In genomic region chr19:55094456-55095259, GRCh38 we compare ENCODE assay signal across 18 cellular contexts. TPM values are rescaled to one million over a fixed set of nuclear protein-coding genes. Genes with fewer than 3 reads are reported as not detected.
"Had no signal": no experiment of that assay in that cellular context is flagged by ENCODE, and none has a peak within 500 bp of the region (broad histone marks: within the 10 kb centered on the region; RNA-seq: fewer than 3 reads in every experiment).

No MANE protein-coding gene starts in this region.

- H3K9me3 Mint-ChIP-seq: activated CD4-positive, alpha-beta memory T cell treated with anti-CD3 and anti-CD28 coated beads, Interleukin-2, amount 10 ng/mL, durations not matched to agents 7 days and 5 days; activated T-cell treated with anti-CD3 and anti-CD28 coated beads, Interleukin-2, amount 50 U/mL, for 72 hours; naive thymus-derived CD4-positive, alpha-beta T cell; stimulated activated memory B cell treated with anti-CD40 and anti-IgM and Interleukin-4, amounts not matched to agents 10 μg/mL and 1 μg/mL and 100 μg/mL, for 72 hours had no signal

- H3K27me3 Mint-ChIP-seq: activated CD4-positive, alpha-beta memory T cell treated with anti-CD3 and anti-CD28 coated beads, Interleukin-2, amount 10 ng/mL, durations not matched to agents 7 days and 5 days had no signal

- H3K27ac Mint-ChIP-seq: activated CD4-positive, alpha-beta memory T cell treated with anti-CD3 and anti-CD28 coated beads, Interleukin-2, amount 10 ng/mL, durations not matched to agents 7 days and 5 days; activated T-cell treated with anti-CD3 and anti-CD28 coated beads, Interleukin-2, amount 50 U/mL, for 72 hours; naive thymus-derived CD4-positive, alpha-beta T cell; stimulated activated memory B cell treated with anti-CD40 and anti-IgM and Interleukin-4, amounts not matched to agents 10 μg/mL and 1 μg/mL and 100 μg/mL, for 72 hours had no signal

- DNase-seq: activated CD4-positive, alpha-beta memory T cell treated with anti-CD3 and anti-CD28 coated beads, Interleukin-2, amount 10 ng/mL, durations not matched to agents 7 days and 5 days; activated CD4-positive, alpha-beta T cell treated with anti-CD3 and anti-CD28 coated beads for 1 hour; activated CD8-positive, alpha-beta memory T cell treated with anti-CD3 and anti-CD28 coated beads, Interleukin-2, amount 50 U/mL, for 4 hours; activated T-cell treated with anti-CD3 and anti-CD28 coated beads, Interleukin-2, amount 50 U/mL, for 72 hours; aorta; colonic mucosa; effector CD4-positive, alpha-beta T cell; left cardiac atrium; lower lobe of right lung; naive thymus-derived CD4-positive, alpha-beta T cell; occipital lobe; trophoblast cell had no signal

- H3K4me1 ChIP-seq: colonic mucosa, prostate gland, right lobe of liver had no signal

- H3K4me3 ChIP-seq: colonic mucosa, gastroesophageal sphincter, lower lobe of right lung, prostate gland, right lobe of liver had no signal

- H3K27ac ChIP-seq: colonic mucosa, epithelial cell of prostate, lower lobe of right lung, prostate gland, right lobe of liver had no signal

- H3K9me3 ChIP-seq: colonic mucosa, gastroesophageal sphincter, lower lobe of right lung, prostate gland, right lobe of liver had no signal

- H3K4me1 Mint-ChIP-seq: activated CD4-positive, alpha-beta memory T cell treated with anti-CD3 and anti-CD28 coated beads, Interleukin-2, amount 10 ng/mL, durations not matched to agents 7 days and 5 days had no signal

- ATAC-seq: activated T-cell treated with anti-CD3 and anti-CD28 coated beads, Interleukin-2, amount 50 U/mL, for 72 hours; gastroesophageal sphincter; left cardiac atrium; lower lobe of right lung; naive thymus-derived CD4-positive, alpha-beta T cell; right lobe of liver; stimulated activated memory B cell treated with anti-CD40 and anti-IgM and Interleukin-4, amounts not matched to agents 10 μg/mL and 1 μg/mL and 100 μg/mL, for 72 hours had no signal

- H3K27me3 ChIP-seq: colonic mucosa, gastroesophageal sphincter, right lobe of liver had no signal

- H3K4me3 Mint-ChIP-seq: activated CD4-positive, alpha-beta memory T cell treated with anti-CD3 and anti-CD28 coated beads, Interleukin-2, amount 10 ng/mL, durations not matched to agents 7 days and 5 days; activated T-cell treated with anti-CD3 and anti-CD28 coated beads, Interleukin-2, amount 50 U/mL, for 72 hours; naive thymus-derived CD4-positive, alpha-beta T cell; stimulated activated memory B cell treated with anti-CD40 and anti-IgM and Interleukin-4, amounts not matched to agents 10 μg/mL and 1 μg/mL and 100 μg/mL, for 72 hours had no signal

RNA-seq across cellular contexts. Expression of gene TNNT1, which starts 54.3 kb away (rescaled TPM):
- total RNA-seq: lower lobe of right lung, occipital lobe had no signal

RNA-seq across cellular contexts. Expression of gene GP6, which starts 56.6 kb away (rescaled TPM):
- total RNA-seq: gastroesophageal sphincter, subcutaneous adipose tissue had no signal
